24 cellular contexts compared by ENCODE assay signal in the genomic region with DNA sequence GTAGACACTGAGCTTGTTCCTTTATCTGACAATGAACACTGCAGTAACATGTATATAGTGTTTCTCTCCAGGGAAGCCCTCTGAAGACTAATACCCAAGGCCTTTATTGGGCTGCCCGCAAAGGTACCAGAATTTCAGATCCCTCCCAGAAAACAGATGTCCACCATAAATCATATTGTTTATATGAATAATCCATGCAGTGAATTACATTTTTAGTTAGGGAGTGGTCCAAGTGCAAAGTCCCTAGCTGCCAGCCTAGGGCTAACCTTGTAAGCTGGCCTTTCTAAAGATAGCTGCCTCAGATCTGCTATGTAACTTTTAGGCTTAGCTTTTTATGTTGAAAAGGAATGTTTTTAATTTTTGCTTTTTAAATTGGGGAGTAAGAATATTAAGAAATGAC.
"Had no signal": no experiment of that assay in that cellular context is flagged by ENCODE, and none has a peak within 500 bp of the region (broad histone marks: within the 10 kb centered on the region; RNA-seq: fewer than 3 reads in every experiment).

No MANE protein-coding gene starts in this region.

- H3K36me3 ChIP-seq: colonic mucosa, lower lobe of right lung, sigmoid colon, thoracic aorta, tibial nerve had no signal

- H3K27ac ChIP-seq: colonic mucosa, esophagus squamous epithelium, heart right ventricle, lower lobe of right lung, psoas muscle, sigmoid colon, skin epidermis, thoracic aorta, tibial nerve, upper lobe of left lung had no signal

- H3K9me3 ChIP-seq: colonic mucosa, esophagus squamous epithelium, lower lobe of right lung, psoas muscle, sigmoid colon, thoracic aorta, upper lobe of left lung had no signal

- H3K4me3 ChIP-seq: colonic mucosa, esophagus squamous epithelium, heart right ventricle, lower lobe of right lung, psoas muscle, sigmoid colon, skin epidermis, thoracic aorta, tibial nerve, upper lobe of left lung had no signal

- DNase-seq: colonic mucosa; effector CD8-positive, alpha-beta T cell; endodermal cell; esophagus squamous epithelium; foreskin melanocyte; glutamatergic neuron; heart right ventricle; hippocampal formation; islet precursor cell; kidney glomerular epithelial cell; left ventricle myocardium superior; lower lobe of right lung; naive thymus-derived CD4-positive, alpha-beta T cell; nucleus accumbens; psoas muscle; right cardiac atrium; sigmoid colon; stimulated activated CD4-positive, alpha-beta T cell treated with anti-CD3 and anti-CD28 coated beads, Interleukin-15, amount 100 ng/mL, for 24 hours; stimulated activated CD4-positive, alpha-beta T cell treated with anti-CD3 and anti-CD28 coated beads, Interleukin-2, amount 100 ng/mL, for 48 hours; stimulated activated naive B cell treated with anti-CD40 and anti-IgM and Interleukin-4, amounts not matched to agents 10 μg/mL and 1 μg/mL and 100 μg/mL, for 72 hours; upper lobe of left lung had no signal

- H3K4me1 ChIP-seq: colonic mucosa, lower lobe of right lung had no signal

- H3K27me3 ChIP-seq: colonic mucosa, esophagus squamous epithelium, heart right ventricle, sigmoid colon, tibial nerve, upper lobe of left lung had no signal
